ENCODE assay signal across 11 cellular contexts in the genomic region with DNA sequence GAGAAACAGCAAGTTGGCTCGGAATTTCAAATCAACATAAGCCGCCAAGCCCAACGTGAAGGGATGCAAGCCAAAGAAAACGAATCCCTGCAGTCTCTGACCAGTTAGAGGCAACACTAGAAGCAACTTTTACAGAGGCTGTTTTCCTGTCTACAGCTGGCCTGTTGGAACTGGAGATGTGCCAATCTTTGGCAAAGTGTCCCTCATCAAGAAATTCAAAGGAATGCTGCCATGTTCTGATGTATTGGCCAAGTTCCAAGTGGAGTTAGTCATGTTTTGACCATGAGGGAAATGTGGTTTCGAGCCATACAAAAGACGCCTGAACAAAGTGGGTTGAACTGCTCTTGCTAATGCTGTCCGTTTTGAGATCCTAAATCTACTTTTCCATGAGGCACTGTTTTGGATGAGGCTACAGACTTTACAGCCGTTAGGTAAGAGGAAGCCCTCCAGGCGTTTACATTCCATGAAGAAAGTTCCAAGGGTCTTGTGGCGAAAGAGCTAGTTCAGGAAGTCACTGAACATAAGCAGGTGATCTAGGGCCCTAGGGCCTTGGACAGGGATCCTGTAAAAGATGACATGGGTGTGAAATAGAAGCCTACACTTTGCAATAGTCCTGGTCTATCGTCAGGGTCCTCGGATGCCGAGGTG.
DNase-seq lines count a peak whose midpoint lies in the region.
"Had no signal": no experiment of that assay in that cellular context is flagged by ENCODE, and none has a peak within 500 bp of the region (broad histone marks: within the 10 kb centered on the region; RNA-seq: fewer than 3 reads in every experiment).

No MANE protein-coding gene starts in this region.

- DNase-seq in NCI-H1105 treated with DMSO at 0.1 percent for 48 hours (lab: John Stamatoyannopoulos, UW) (peak; percentile 8), NCI-H1105 (lab: John Stamatoyannopoulos, UW) (no peak), RPMI7951 (ENCODE audit: low read depth) (peak; percentile 82), fibroblast of the conjunctiva (ENCODE audit: low read depth) (peak; percentile 62), SKM-1 treated with dmso at 0.1 percent for 144 hours (lab: John Stamatoyannopoulos, UW; ENCODE audit: unreplicated experiment) (no peak), GM19238 (ENCODE audit: insufficient read length, low spot score) (no peak)
- no peak for DNase-seq in effector CD4-positive, alpha-beta T cell
- DNase-seq: 8988T; activated CD4-positive, alpha-beta T cell treated with anti-CD3 and anti-CD28 coated beads, Interleukin-2, amount 10 ng/mL, durations not matched to agents 7 days and 5 days; NCI-H510A had no signal

- H3K4me3 ChIP-seq in skeletal muscle satellite cell (ENCODE audit: low read length), result no peak overlapping the region

- peaks cover 6% of the 10 kb centered on the region for H3K27me3 ChIP-seq in skeletal muscle satellite cell (ENCODE audit: control insufficient read depth, insufficient read depth, low read length)

- H3K36me3 ChIP-seq in skeletal muscle satellite cell (ENCODE audit: insufficient read depth, low read length), result no peaks in the 10 kb centered on the region

- H3K4me2 ChIP-seq in skeletal muscle satellite cell (ENCODE audit: low read length), result peak overlapping the region; percentile 21

- no peak overlapping the region for H3K9ac ChIP-seq in skeletal muscle satellite cell (ENCODE audit: low read depth, low read length)

- peaks cover 7% of the 10 kb centered on the region for H3K4me1 ChIP-seq in skeletal muscle satellite cell (ENCODE audit: control insufficient read depth, insufficient read depth, low read length)

- no peaks in the 10 kb centered on the region for H3K9me3 ChIP-seq in skeletal muscle satellite cell (replicated peaks; ENCODE audit: low read length)

Comparison
In these comparisons a context has a peak if more than half of its experiments do, and no peak if none do; other contexts are left out.
1. DNase-seq: peak in NCI-H1105 treated with DMSO at 0.1 percent for 48 hours (single experiment), RPMI7951 (single experiment) and fibroblast of the conjunctiva (single experiment); none in NCI-H1105 (single experiment), SKM-1 treated with dmso at 0.1 percent for 144 hours (single experiment), effector CD4-positive, alpha-beta T cell (single experiment) and GM19238 (single experiment).